In the genomic region with DNA sequence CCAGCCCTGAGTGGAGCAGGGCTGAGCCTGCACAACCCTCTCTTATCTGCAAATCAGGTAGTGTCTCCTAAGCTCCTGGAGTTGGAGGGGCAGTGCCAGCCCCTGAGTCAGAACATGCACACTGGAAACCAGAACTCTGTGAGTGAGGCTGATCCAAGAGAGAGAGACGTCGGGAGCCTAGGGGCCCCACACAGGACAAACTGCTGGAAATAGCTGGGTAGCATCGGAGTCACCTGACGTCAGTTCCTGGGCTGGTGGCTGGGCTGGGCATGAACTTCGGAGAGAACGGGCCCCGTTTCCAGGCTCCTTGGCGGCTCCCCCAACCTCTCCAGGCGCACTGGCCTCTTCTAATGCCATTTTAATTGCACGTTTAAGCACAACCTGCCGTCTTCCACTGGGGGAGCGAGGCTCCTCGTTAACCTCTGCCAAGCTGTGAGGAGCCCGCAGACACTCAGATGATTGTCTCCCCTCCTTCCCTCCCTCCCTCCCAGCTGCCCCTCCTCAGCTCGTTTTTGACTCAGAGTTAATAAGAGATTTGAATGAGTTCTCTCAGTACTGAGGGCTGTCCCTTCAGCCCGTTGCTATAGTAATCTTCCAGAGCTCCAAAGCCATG, we compare ENCODE assay signal across 12 cellular contexts.
DNase-seq lines count a peak whose midpoint lies in the region; ATAC-seq and TF ChIP-seq lines count a peak whose summit lies in the region.
"Had no signal": no experiment of that assay in that cellular context is flagged by ENCODE, and none has a peak within 500 bp of the region (broad histone marks: within the 10 kb centered on the region; RNA-seq: fewer than 3 reads in every experiment).

No MANE protein-coding gene starts in this region.

- WGBS in IMR-90 (ENCODE audit: extremely low coverage in 2 of 2, insufficient read length in 1 of 2), 2 experiments, result 36% methylated on average over 5 of the region's 16 CpGs; no CpG with 5 or more reads in 1 of the 2 experiments

- no peak overlapping the region for H3K9ac ChIP-seq in IMR-90 (ENCODE audit: low read depth, low read length)

- no peak overlapping the region for H4K5ac ChIP-seq in IMR-90 (ENCODE audit: low read depth, low read length)

- ATAC-seq in IMR-90 (ENCODE audit: low read depth) (no peak), Panc1 (peak; percentile 23; the same call in 1 of the 2 replicates), GM21723 (IDR thresholded peaks at IDR 0.05; ENCODE audit: unreplicated experiment) (no peak)
- ATAC-seq: left cardiac atrium; stimulated activated naive CD8-positive, alpha-beta T cell treated with anti-CD3 and anti-CD28 coated beads, Interleukin-15, amount 100 ng/mL, for 72 hours had no signal

- peak overlapping the region; percentile 65 for H2AFZ ChIP-seq in IMR-90 (replicated peaks; ENCODE audit: low read length, poor library complexity)

- H3K36me3 Mint-ChIP-seq in activated CD4-positive, alpha-beta memory T cell treated with anti-CD3 and anti-CD28 coated beads, Interleukin-2, amount 10 ng/mL, durations not matched to agents 7 days and 5 days (ENCODE audit: low read depth), result no peaks in the 10 kb centered on the region

- BruUV-seq in IMR-90 (replicated peaks; lab: Mats Ljungman, UMichigan) (no TSS peak), Panc1 (replicated peaks; lab: Mats Ljungman, UMichigan) (no TSS peak)

- H3K9me3 ChIP-seq in IMR-90 (ENCODE audit: control insufficient read depth, insufficient read depth, low read length), result no peaks in the 10 kb centered on the region
- H3K9me3 ChIP-seq in Panc1 (ENCODE audit: control insufficient read depth, insufficient read depth, low read depth, low read length), result no peaks in the 10 kb centered on the region

- no peak overlapping the region for H3K4me3 ChIP-seq in IMR-90 (ENCODE audit: insufficient read depth, low read depth, low read length)
- no peak overlapping the region for H3K4me3 ChIP-seq in Panc1 (ENCODE audit: low read depth in 2 of 2, low read length in 2 of 2)

- TF ChIP-seq CTCF in IMR-90 (conservative IDR thresholded peaks at IDR 0.05; ENCODE audit: low read depth, low read length) (no peak), Panc1 (IDR thresholded peaks at IDR 0.05) (no peak)

- no peaks in the 10 kb centered on the region for H3K9me3 Mint-ChIP-seq in activated CD4-positive, alpha-beta memory T cell treated with anti-CD3 and anti-CD28 coated beads, Interleukin-2, amount 10 ng/mL, durations not matched to agents 7 days and 5 days
- H3K9me3 Mint-ChIP-seq: stimulated activated naive CD8-positive, alpha-beta T cell treated with anti-CD3 and anti-CD28 coated beads, Interleukin-15, amount 100 ng/mL, for 72 hours had no signal

- H3K27ac ChIP-seq in IMR-90 (ENCODE audit: insufficient read depth, low read length) (no peak overlapping the region), Panc1 (ENCODE audit: low read length) (no peak overlapping the region)

- no peak for TF ChIP-seq POLR2A in IMR-90 (IDR thresholded peaks at IDR 0.05; ENCODE audit: low read depth, low read length)

- no peaks in the 10 kb centered on the region for H3K36me3 ChIP-seq in IMR-90 (ENCODE audit: control insufficient read depth, insufficient read depth, low read length)
- no peaks in the 10 kb centered on the region for H3K36me3 ChIP-seq in Panc1 (ENCODE audit: control insufficient read depth, insufficient read depth, low read length)

- H4K8ac ChIP-seq in IMR-90 (ENCODE audit: low read depth in 2 of 2, low read length in 2 of 2), result no peak overlapping the region

- peaks cover 7% of the 10 kb centered on the region for H3K4me1 Mint-ChIP-seq in activated CD4-positive, alpha-beta memory T cell treated with anti-CD3 and anti-CD28 coated beads, Interleukin-2, amount 10 ng/mL, durations not matched to agents 7 days and 5 days
- H3K4me1 Mint-ChIP-seq: stimulated activated naive CD8-positive, alpha-beta T cell treated with anti-CD3 and anti-CD28 coated beads, Interleukin-15, amount 100 ng/mL, for 72 hours had no signal

- H3K18ac ChIP-seq in IMR-90 (ENCODE audit: low read depth, low read length), result no peak overlapping the region

- no peak overlapping the region for H2BK20ac ChIP-seq in IMR-90 (ENCODE audit: low read depth, low read length)

- in situ Hi-C loops in IMR-90 (cut with MboI; ENCODE audit: low sequenced_read_pairs), result no loop called here
- in situ Hi-C loops in Panc1 (cut with HindIII; ENCODE audit: low pct_unique_long_range_greater_than_20kb, low sequenced_read_pairs), result no loop called here

- no peak overlapping the region for H3K56ac ChIP-seq in IMR-90 (ENCODE audit: extremely low read depth, insufficient read depth, low read length)

- no peak overlapping the region for H3K14ac ChIP-seq in IMR-90 (replicated peaks; ENCODE audit: low read depth, low read length)

- H3K27me3 Mint-ChIP-seq in activated CD4-positive, alpha-beta memory T cell treated with anti-CD3 and anti-CD28 coated beads, Interleukin-2, amount 10 ng/mL, durations not matched to agents 7 days and 5 days, result peaks cover 16% of the 10 kb centered on the region

- POLR2A ChIA-PET in IMR-90 (lab: Charles Lee; ENCODE audit: unreplicated experiment) (no interaction called here), Panc1 (lab: Charles Lee) (interaction anchor here (0.7 kb wide), 1 partner anchor 189 kb away, joined by 5 read pairs; no protein-coding TSS in a partner anchor)
- POLR2A ChIA-PET in activated CD4-positive, alpha-beta memory T cell treated with anti-CD3 and anti-CD28 coated beads, Interleukin-2, amount 10 ng/mL, durations not matched to agents 7 days and 5 days (lab: Charles Lee), result no interaction called here

- H4K20me1 ChIP-seq in IMR-90 (ENCODE audit: insufficient read depth, low read length), result no peaks in the 10 kb centered on the region

- no peak overlapping the region for H2BK15ac ChIP-seq in IMR-90 (ENCODE audit: low read depth, low read length)

- intact Hi-C loops in IMR-90 (cut with micrococcal nuclease), result no loop called here
- intact Hi-C loops in Panc1 (cut with micrococcal nuclease; ENCODE audit: unreplicated experiment), result no loop called here

- H2AK9ac ChIP-seq in IMR-90 (replicated peaks; ENCODE audit: low read depth, low read length, poor library complexity), result no peak overlapping the region

- H2AK5ac ChIP-seq in IMR-90 (ENCODE audit: low read depth, low read length), result no peak overlapping the region

- no peak overlapping the region for H3K4me2 ChIP-seq in IMR-90 (ENCODE audit: low read depth, low read length)

- dilution Hi-C loops in IMR-90 (cut with HindIII; ENCODE audit: low sequenced_read_pairs, unreplicated experiment), result no loop called here

- no peak for DNase-seq in IMR-90
- no peak for DNase-seq in Panc1 (ENCODE audit: low read depth, low spot score)
- DNase-seq in hippocampal formation (lab: John Stamatoyannopoulos, UW), result peak; percentile 51 to 58
- DNase-seq in renal cortical epithelial cell (ENCODE audit: low read depth), result peak; percentile 39
- no peak for DNase-seq in NOMO-1 treated with dmso at 0.1 percent for 144 hours (lab: John Stamatoyannopoulos, UW; ENCODE audit: unreplicated experiment)
- no peak for DNase-seq in activated CD4-positive, alpha-beta memory T cell treated with anti-CD3 and anti-CD28 coated beads, Interleukin-2, amount 10 ng/mL, durations not matched to agents 7 days and 5 days
- DNase-seq: activated CD4-positive, alpha-beta T cell treated with anti-CD3 and anti-CD28 coated beads, Interleukin-2, amount 50 U/mL, for 1 hour; aorta; left cardiac atrium; NCI-H2107; stimulated activated naive CD8-positive, alpha-beta T cell treated with anti-CD3 and anti-CD28 coated beads, Interleukin-15, amount 100 ng/mL, for 72 hours had no signal

- no peak overlapping the region for H2BK120ac ChIP-seq in IMR-90 (ENCODE audit: low read depth, low read length)

- no peaks in the 10 kb centered on the region for H3K79me1 ChIP-seq in IMR-90 (ENCODE audit: low read depth in 1 of 2, low read length in 2 of 2)

- H3K4me3 Mint-ChIP-seq in activated CD4-positive, alpha-beta memory T cell treated with anti-CD3 and anti-CD28 coated beads, Interleukin-2, amount 10 ng/mL, durations not matched to agents 7 days and 5 days, result no peak overlapping the region
- H3K4me3 Mint-ChIP-seq: stimulated activated naive CD8-positive, alpha-beta T cell treated with anti-CD3 and anti-CD28 coated beads, Interleukin-15, amount 100 ng/mL, for 72 hours had no signal

- no peak overlapping the region for H3K27ac Mint-ChIP-seq in activated CD4-positive, alpha-beta memory T cell treated with anti-CD3 and anti-CD28 coated beads, Interleukin-2, amount 10 ng/mL, durations not matched to agents 7 days and 5 days
- H3K27ac Mint-ChIP-seq: stimulated activated naive CD8-positive, alpha-beta T cell treated with anti-CD3 and anti-CD28 coated beads, Interleukin-15, amount 100 ng/mL, for 72 hours had no signal

- no peak for TF ChIP-seq RAD21 in IMR-90 (IDR thresholded peaks at IDR 0.05; ENCODE audit: low read length)

- CTCF ChIA-PET in IMR-90 (lab: Yijun Ruan, JAX) (no interaction called here), Panc1 (lab: Charles Lee) (no interaction called here)
- CTCF ChIA-PET in activated CD4-positive, alpha-beta memory T cell treated with anti-CD3 and anti-CD28 coated beads, Interleukin-2, amount 10 ng/mL, durations not matched to agents 7 days and 5 days (lab: Charles Lee), result no interaction called here

- H3K27me3 ChIP-seq in IMR-90 (ENCODE audit: control insufficient read depth, insufficient read depth, low read length), result peaks cover 5% of the 10 kb centered on the region
- no peaks in the 10 kb centered on the region for H3K27me3 ChIP-seq in Panc1 (ENCODE audit: control insufficient read depth, insufficient read depth, low read length)

- no peak overlapping the region for H3K23ac ChIP-seq in IMR-90 (ENCODE audit: low read depth, low read length)

- H3K9me1 ChIP-seq in IMR-90 (ENCODE audit: insufficient read depth, low read length), result no peaks in the 10 kb centered on the region

- H3K4me1 ChIP-seq in IMR-90 (ENCODE audit: control insufficient read depth, insufficient read depth, low read length) (no peaks in the 10 kb centered on the region), Panc1 (ENCODE audit: control insufficient read depth, insufficient read depth, low read length) (no peaks in the 10 kb centered on the region)

- no peak overlapping the region for H2BK5ac ChIP-seq in IMR-90 (ENCODE audit: low read depth, low read length, poor library complexity, severe bottlenecking)

- no peak overlapping the region for H3K4ac ChIP-seq in IMR-90 (ENCODE audit: low read depth, low read length)

- H4K91ac ChIP-seq in IMR-90 (ENCODE audit: insufficient read depth, low read depth, low read length), result no peak overlapping the region

TF ChIP-seq in IMR-90, 13 proteins besides CTCF, POLR2A, EP300 and RAD21 (continues in another document):
- TF ChIP-seq CEBPB (IDR thresholded peaks at IDR 0.05; ENCODE audit: low read depth, low read length) (no peak), MXI1 (IDR thresholded peaks at IDR 0.05; ENCODE audit: borderline replicate concordance, low read depth, low read length) (no peak)
- TF ChIP-seq, protein P1, sequence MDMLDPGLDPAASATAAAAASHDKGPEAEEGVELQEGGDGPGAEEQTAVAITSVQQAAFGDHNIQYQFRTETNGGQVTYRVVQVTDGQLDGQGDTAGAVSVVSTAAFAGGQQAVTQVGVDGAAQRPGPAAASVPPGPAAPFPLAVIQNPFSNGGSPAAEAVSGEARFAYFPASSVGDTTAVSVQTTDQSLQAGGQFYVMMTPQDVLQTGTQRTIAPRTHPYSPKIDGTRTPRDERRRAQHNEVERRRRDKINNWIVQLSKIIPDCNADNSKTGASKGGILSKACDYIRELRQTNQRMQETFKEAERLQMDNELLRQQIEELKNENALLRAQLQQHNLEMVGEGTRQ (IDR thresholded peaks at IDR 0.05; ENCODE audit: low read depth, low read length), result no peak

Comparison
In these comparisons a context has a peak if more than half of its experiments do, and no peak if none do; other contexts are left out.
1. DNase-seq: peak in hippocampal formation (2 of 2) and renal cortical epithelial cell (single experiment); none in IMR-90 (single experiment), Panc1 (single experiment), NOMO-1 treated with dmso at 0.1 percent for 144 hours (single experiment) and activated CD4-positive, alpha-beta memory T cell treated with anti-CD3 and anti-CD28 coated beads, Interleukin-2, amount 10 ng/mL, durations not matched to agents 7 days and 5 days (single experiment).